27 cellular contexts compared by ENCODE assay signal in the genomic region with DNA sequence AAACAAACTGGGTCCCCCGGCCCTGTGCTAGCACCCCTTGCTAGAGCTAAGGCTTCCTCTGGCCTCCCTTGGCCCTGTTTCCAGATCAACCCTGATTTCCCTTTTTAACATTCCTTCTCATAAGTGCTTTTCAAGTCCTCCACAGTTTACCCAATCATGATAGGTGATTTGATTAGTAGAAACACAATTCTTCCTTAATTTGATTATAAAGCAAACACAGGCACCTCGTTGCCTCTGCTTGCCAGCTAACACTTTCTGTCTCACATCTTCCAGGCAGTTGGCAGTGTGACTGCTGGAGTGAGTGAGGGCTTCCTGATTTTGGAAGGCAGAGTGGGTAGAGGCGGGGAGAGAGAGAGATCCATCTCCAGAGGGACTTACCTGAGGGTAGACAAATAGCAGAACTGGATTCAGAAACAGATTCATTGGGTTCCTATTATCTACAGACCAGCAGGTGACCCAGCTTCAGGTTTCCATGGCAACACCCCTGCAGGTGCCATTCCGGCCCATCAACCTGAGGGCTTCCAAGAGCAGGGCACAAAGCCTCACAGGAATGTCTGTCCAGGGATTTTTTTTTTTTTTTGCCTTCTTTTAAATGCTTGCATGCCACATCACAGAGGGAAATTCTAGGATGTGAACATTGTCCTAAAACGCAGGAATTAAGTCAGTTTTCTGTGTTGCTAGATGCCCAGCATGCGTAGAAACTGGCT.
DNase-seq lines count a peak whose midpoint lies in the region; ATAC-seq and TF ChIP-seq lines count a peak whose summit lies in the region.
"Had no signal": no experiment of that assay in that cellular context is flagged by ENCODE, and none has a peak within 500 bp of the region (broad histone marks: within the 10 kb centered on the region; RNA-seq: fewer than 3 reads in every experiment).

No MANE protein-coding gene starts in this region.

- no peaks in the 10 kb centered on the region for H3K27me3 Mint-ChIP-seq in CD4-positive, CD25-positive, alpha-beta regulatory T cell
- H3K27me3 Mint-ChIP-seq: progenitor cell of endocrine pancreas had no signal

- no peak for TF ChIP-seq CTCF in coronary artery (IDR thresholded peaks at IDR 0.05)
- TF ChIP-seq CTCF in lower leg skin (IDR thresholded peaks at IDR 0.05): no peak
- TF ChIP-seq CTCF in right atrium auricular region (IDR thresholded peaks at IDR 0.05): no peak

- peak overlapping the region in 2 of 3 donors; percentile 10 to 62 for H3K27ac Mint-ChIP-seq in CD4-positive, CD25-positive, alpha-beta regulatory T cell
- H3K27ac Mint-ChIP-seq: activated naive CD4-positive, alpha-beta T cell treated with anti-CD3 and anti-CD28 coated beads for 36 hours; progenitor cell of endocrine pancreas had no signal

- no peak for ATAC-seq in CD4-positive, CD25-positive, alpha-beta regulatory T cell (ENCODE audit: low read depth in 2 of 2)
- ATAC-seq: body of pancreas, left lobe of liver, sciatic nerve had no signal

- H3K27me3 ChIP-seq in CD4-positive, CD25-positive, alpha-beta regulatory T cell (ENCODE audit: control insufficient read depth, insufficient read depth, low read length): no peaks in the 10 kb centered on the region
- H3K27me3 ChIP-seq in NT2/D1 (ENCODE audit: insufficient read depth, insufficient read length): no peaks in the 10 kb centered on the region
- H3K27me3 ChIP-seq in right atrium auricular region: no peaks in the 10 kb centered on the region
- H3K27me3 ChIP-seq: adrenal gland, BLaER1, body of pancreas, neutrophil, upper lobe of left lung had no signal

- no peak for TF ChIP-seq POLR2A in lower leg skin (IDR thresholded peaks at IDR 0.05)

- DNase-seq in CD4-positive, CD25-positive, alpha-beta regulatory T cell: no peak
- DNase-seq in ELF-1 (ENCODE audit: low read depth, low spot score) (peak; percentile 69), NT2/D1 (ENCODE audit: low read depth, low spot score) (peak; percentile 28), iPS DF 4.7 (ENCODE audit: extremely low read depth, low spot score) (peak; percentile 60), coronary artery (ENCODE audit: low spot score) (no peak), lower leg skin (ENCODE audit: low spot score in 2 of 2) (no peak), right atrium auricular region (ENCODE audit: low spot score) (no peak), NCI-H1694 (lab: John Stamatoyannopoulos, UW) (no peak)
- DNase-seq: ACHN; activated CD4-positive, alpha-beta T cell treated with anti-CD3 and anti-CD28 coated beads, Interleukin-2, amount 50 U/mL, for 1 hour; activated naive CD4-positive, alpha-beta T cell treated with anti-CD3 and anti-CD28 coated beads for 36 hours; adrenal gland; body of pancreas; cerebellar nuclear complex; HCEC 1CT; NCI-H1092 treated with DMSO at 0.1 percent for 48 hours; NK-92 treated with Interleukin-12 subunit alpha and Interleukin-12 subunit beta, amount 100 ng/mL, for 24 hours; Right ventricle myocardium superior; stimulated activated CD4-positive, alpha-beta T cell treated with anti-CD3 and anti-CD28 coated beads, Interleukin-12 subunit alpha, Interleukin-12 subunit beta, amount 100 ng/mL, for 4 hours; stimulated activated CD4-positive, alpha-beta T cell treated with anti-CD3 and anti-CD28 coated beads, Interleukin-4, amount 100 ng/mL, for 1 hour; T1000; upper lobe of left lung had no signal

- H3K4me3 Mint-ChIP-seq in CD4-positive, CD25-positive, alpha-beta regulatory T cell: no peak overlapping the region
- H3K4me3 Mint-ChIP-seq: activated naive CD4-positive, alpha-beta T cell treated with anti-CD3 and anti-CD28 coated beads for 36 hours had no signal

- 86 to 87% methylated on average over 6 of the region's 6 CpGs for WGBS in lower leg skin, 2 donors

- no peaks in the 10 kb centered on the region for H3K36me3 ChIP-seq in CD4-positive, CD25-positive, alpha-beta regulatory T cell (ENCODE audit: control insufficient read depth, insufficient read depth, low read length)
- H3K36me3 ChIP-seq in NT2/D1 (ENCODE audit: insufficient read depth, insufficient read length, low read length) (peaks cover 12% of the 10 kb centered on the region), right atrium auricular region (no peaks in the 10 kb centered on the region)
- H3K36me3 ChIP-seq: adrenal gland, BLaER1 had no signal

- H3K9ac ChIP-seq in NT2/D1 (ENCODE audit: insufficient read length, low read depth): no peak overlapping the region
- H3K9ac ChIP-seq: BLaER1 had no signal

- H3K4me1 ChIP-seq in CD4-positive, CD25-positive, alpha-beta regulatory T cell (ENCODE audit: control insufficient read depth, insufficient read depth, low read length, poor library complexity, severe bottlenecking): peaks cover 10% of the 10 kb centered on the region
- H3K4me1 ChIP-seq in NT2/D1 (ENCODE audit: insufficient read depth, insufficient read length) (no peaks in the 10 kb centered on the region), right atrium auricular region (no peaks in the 10 kb centered on the region)
- H3K4me1 ChIP-seq: adrenal gland, body of pancreas, upper lobe of left lung had no signal

- intact Hi-C loops in lower leg skin (cut with DNase I; ENCODE audit: low total_unique reads): no loop called here

- H3K9me3 ChIP-seq in CD4-positive, CD25-positive, alpha-beta regulatory T cell (ENCODE audit: control insufficient read depth in 2 of 2, low read length in 2 of 2): no peaks in the 10 kb centered on the region
- no peaks in the 10 kb centered on the region for H3K9me3 ChIP-seq in NT2/D1 (ENCODE audit: insufficient read depth, low read length)
- no peaks in the 10 kb centered on the region for H3K9me3 ChIP-seq in right atrium auricular region
- H3K9me3 ChIP-seq: adrenal gland, BLaER1, body of pancreas, neutrophil, upper lobe of left lung had no signal

- H3K4me1 Mint-ChIP-seq in CD4-positive, CD25-positive, alpha-beta regulatory T cell: peaks cover 7 to 11% (median 9%) of the 10 kb centered on the region in 4 donors

- no peak overlapping the region for H3K4me3 ChIP-seq in CD4-positive, CD25-positive, alpha-beta regulatory T cell (ENCODE audit: low read depth, low read length)
- no peak overlapping the region for H3K4me3 ChIP-seq in NT2/D1 (ENCODE audit: insufficient read length, low read depth)
- no peak overlapping the region for H3K4me3 ChIP-seq in coronary artery
- no peak overlapping the region for H3K4me3 ChIP-seq in lower leg skin (ENCODE audit: low read depth, poor library complexity, severe bottlenecking)
- no peak overlapping the region for H3K4me3 ChIP-seq in right atrium auricular region
- H3K4me3 ChIP-seq: adrenal gland, BLaER1, body of pancreas, upper lobe of left lung had no signal

- H3K36me3 Mint-ChIP-seq in CD4-positive, CD25-positive, alpha-beta regulatory T cell: peaks cover 36% of the 10 kb centered on the region

- peaks cover 0 to 4% (median 0%) of the 10 kb centered on the region in 7 donors for H3K9me3 Mint-ChIP-seq in CD4-positive, CD25-positive, alpha-beta regulatory T cell
- H3K9me3 Mint-ChIP-seq: activated naive CD4-positive, alpha-beta T cell treated with anti-CD3 and anti-CD28 coated beads for 36 hours had no signal

- H3K27ac ChIP-seq in CD4-positive, CD25-positive, alpha-beta regulatory T cell (ENCODE audit: insufficient read depth, low read length, poor library complexity, severe bottlenecking): no peak overlapping the region
- no peak overlapping the region for H3K27ac ChIP-seq in coronary artery
- H3K27ac ChIP-seq in right atrium auricular region: no peak overlapping the region
- H3K27ac ChIP-seq: adrenal gland, BLaER1, body of pancreas, upper lobe of left lung had no signal

Comparison
In these comparisons a context has a peak if more than half of its experiments do, and no peak if none do; other contexts are left out.
1. DNase-seq: peak in ELF-1 (single experiment), NT2/D1 (single experiment) and iPS DF 4.7 (single experiment); none in CD4-positive, CD25-positive, alpha-beta regulatory T cell (0 of 3), coronary artery (single experiment), lower leg skin (0 of 2), right atrium auricular region (single experiment) and NCI-H1694 (single experiment).